ENCODE assay signal across 8 cellular contexts in the genomic region with DNA sequence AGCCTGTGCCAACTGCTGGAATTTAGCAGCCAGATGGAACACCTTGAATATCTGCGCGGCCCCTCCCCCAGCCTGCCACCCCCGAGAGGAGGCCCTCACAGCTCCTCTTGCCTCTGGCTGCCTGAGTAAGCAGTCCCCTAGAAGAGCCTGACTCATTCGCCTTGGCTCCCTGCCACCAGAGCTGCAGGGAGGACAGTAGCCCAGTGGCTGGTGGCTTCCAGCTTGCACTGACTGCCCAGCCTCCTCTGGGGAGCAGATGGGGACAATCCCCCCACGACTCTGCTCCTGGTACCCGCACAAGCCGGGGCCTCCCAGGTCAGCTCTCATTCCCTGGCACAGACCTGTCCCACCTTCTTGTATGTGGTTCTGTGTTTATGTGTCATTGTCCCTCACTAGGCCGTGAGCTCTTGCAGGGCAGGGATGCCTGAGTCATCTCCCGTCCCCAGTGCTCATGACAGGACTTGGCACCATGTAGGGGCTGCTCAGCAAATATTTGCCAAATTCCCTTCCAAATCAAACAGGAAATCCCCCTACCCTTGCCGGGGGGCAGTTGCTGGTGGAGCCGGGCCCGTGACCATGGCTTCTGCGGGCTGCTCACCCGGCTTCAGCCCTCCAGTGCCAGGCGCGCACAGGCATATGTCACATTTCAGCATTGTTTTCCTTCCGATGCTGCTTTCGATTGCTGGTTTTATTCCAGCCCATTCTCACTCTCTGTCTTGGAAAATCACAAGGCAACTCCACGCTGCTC. TPM values are rescaled to one million over a fixed set of nuclear protein-coding genes. Genes with fewer than 3 reads are reported as not detected.
DNase-seq lines count a peak whose midpoint lies in the region; ATAC-seq and TF ChIP-seq lines count a peak whose summit lies in the region.

No MANE protein-coding gene starts in this region.

- H3K4me1 Mint-ChIP-seq in immature natural killer cell = no peaks in the 10 kb centered on the region

- intact Hi-C loops in lower leg skin (cut with DNase I; ENCODE audit: low total_unique reads) = no loop called here

- no peaks in the 10 kb centered on the region for H3K27me3 ChIP-seq in BLaER1 treated with 17β-estradiol and CSF1 and Interleukin-3, amounts not matched to agents 10 nM and 100 nM
- H3K27me3 ChIP-seq in RWPE2 (ENCODE audit: insufficient read depth, poor library complexity, severe bottlenecking) = peaks cover 5% of the 10 kb centered on the region

- no peak overlapping the region for H3K27ac Mint-ChIP-seq in immature natural killer cell

- TF ChIP-seq CTCF in RWPE2 (IDR thresholded peaks at IDR 0.05; ENCODE audit: poor library complexity, severe bottlenecking) (no peak), lower leg skin (IDR thresholded peaks at IDR 0.05) (no peak)

- peaks cover 2 to 31% (median 4%) of the 10 kb centered on the region in 3 donors for H3K27me3 Mint-ChIP-seq in immature natural killer cell (ENCODE audit: low read depth in 3 of 3)

- H3K9ac ChIP-seq in BLaER1 treated with 17β-estradiol and CSF1 and Interleukin-3, amounts not matched to agents 10 nM and 100 nM = peak overlapping the region in 1 of 11 experiments; percentile 28; a peak in 1 of 22 replicates

- H3K4me1 ChIP-seq in BLaER1 treated with 17β-estradiol and CSF1 and Interleukin-3, amounts not matched to agents 10 nM and 100 nM = peaks cover 0 to 30% (median 9%) of the 10 kb centered on the region in 10 experiments; a peak in 13 of 20 replicates
- H3K4me1 ChIP-seq in RWPE2 (ENCODE audit: insufficient read depth, poor library complexity, severe bottlenecking) = peaks cover 17% of the 10 kb centered on the region

- no peak overlapping the region for H3K4me3 ChIP-seq in BLaER1 treated with 17β-estradiol and CSF1 and Interleukin-3, amounts not matched to agents 10 nM and 100 nM
- H3K4me3 ChIP-seq in RWPE2 (ENCODE audit: severe bottlenecking) = no peak overlapping the region
- no peak overlapping the region for H3K4me3 ChIP-seq in lower leg skin (ENCODE audit: low read depth, poor library complexity, severe bottlenecking)

- TF ChIP-seq POLR2A in lower leg skin (IDR thresholded peaks at IDR 0.05) = no peak

- no peaks in the 10 kb centered on the region for H3K9me3 ChIP-seq in BLaER1 treated with 17β-estradiol and CSF1 and Interleukin-3, amounts not matched to agents 10 nM and 100 nM (replicated peaks in 1 of 11)
- no peaks in the 10 kb centered on the region for H3K9me3 ChIP-seq in RWPE2 (ENCODE audit: severe bottlenecking)

- WGBS in lower leg skin, 2 donors = 16 to 28% methylated on average over 16 to 19 of the region's 19 CpGs

- no peak overlapping the region for H3K4me3 Mint-ChIP-seq in immature natural killer cell

- H3K27ac ChIP-seq in BLaER1 treated with 17β-estradiol and CSF1 and Interleukin-3, amounts not matched to agents 10 nM and 100 nM = peak overlapping the region in 4 of 11 experiments; percentile 41 to 58 (median 48); a peak in 8 of 22 replicates
- H3K27ac ChIP-seq in RWPE2 (ENCODE audit: poor library complexity, severe bottlenecking) = peak overlapping the region; percentile 22
- peak overlapping the region; percentile 73 for H3K27ac ChIP-seq in cingulate gyrus (ENCODE audit: low read depth, low read length)

- H3K9me3 Mint-ChIP-seq in immature natural killer cell = no peaks in the 10 kb centered on the region

- H3K36me3 Mint-ChIP-seq in immature natural killer cell = no peaks in the 10 kb centered on the region

- peak; percentile 79 for DNase-seq in HS-5 (ENCODE audit: low read depth)
- DNase-seq in RWPE2 (ENCODE audit: low spot score) = peak; percentile 98
- peak; percentile 85 to 97 for DNase-seq in lower leg skin (ENCODE audit: low spot score in 2 of 2)
- peak; percentile 38 to 47 for DNase-seq in stimulated activated CD8-positive, alpha-beta memory T cell treated with anti-CD3 and anti-CD28 coated beads, Interleukin-15, amount 100 ng/mL, for 48 hours (ENCODE audit: low read depth in 2 of 2)
- DNase-seq in immature natural killer cell = no peak

- H4K20me1 ChIP-seq in BLaER1 treated with 17β-estradiol and CSF1 and Interleukin-3, amounts not matched to agents 10 nM and 100 nM = peaks cover 0 to 4% (median 0%) of the 10 kb centered on the region in 11 experiments; a peak in 1 of 22 replicates

- H3K36me3 ChIP-seq in BLaER1 treated with 17β-estradiol and CSF1 and Interleukin-3, amounts not matched to agents 10 nM and 100 nM = no peaks in the 10 kb centered on the region
- no peaks in the 10 kb centered on the region for H3K36me3 ChIP-seq in RWPE2 (ENCODE audit: low read depth)

- H3K4me2 ChIP-seq in BLaER1 treated with 17β-estradiol and CSF1 and Interleukin-3, amounts not matched to agents 10 nM and 100 nM = peak overlapping the region in 6 of 11 experiments; percentile 5 to 86 (median 65); a peak in 10 of 22 replicates

- ATAC-seq in RWPE2 (ENCODE audit: low read depth) (peak; percentile 94), HG03521 (IDR thresholded peaks at IDR 0.05; ENCODE audit: unreplicated experiment) (no peak)

RNA-seq across cellular contexts. Expression of a gene that starts 43.6 kb away (rescaled TPM):
- total RNA-seq in lower leg skin = not detected
- not detected for polyA plus RNA-seq in immature natural killer cell

Comparison
In these comparisons a context has a peak if more than half of its experiments do, and no peak if none do; other contexts are left out.
1. DNase-seq: peak in HS-5 (single experiment), RWPE2 (single experiment), lower leg skin (2 of 2) and stimulated activated CD8-positive, alpha-beta memory T cell treated with anti-CD3 and anti-CD28 coated beads, Interleukin-15, amount 100 ng/mL, for 48 hours (2 of 2); none in immature natural killer cell (0 of 3).